In the genomic region with DNA sequence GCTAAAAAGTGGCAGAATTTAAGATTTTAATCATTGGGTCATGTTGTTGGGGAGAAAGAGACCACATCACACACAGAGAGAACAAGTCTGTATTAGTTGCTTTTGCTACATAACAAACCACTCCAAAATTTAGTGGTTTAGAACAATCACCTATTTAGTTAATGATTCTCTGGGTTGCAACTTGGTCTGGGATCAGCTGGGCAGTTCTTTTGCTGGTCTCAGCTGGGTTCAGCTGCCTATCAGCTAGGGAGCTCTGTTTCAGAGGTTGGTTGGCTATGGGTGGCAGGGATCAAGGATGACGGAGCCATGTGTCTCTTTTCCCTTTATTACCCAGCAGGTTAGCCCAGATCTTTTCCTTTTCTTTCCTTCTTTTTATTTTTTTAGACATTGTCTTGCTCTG, we compare ENCODE assay signal across 1 cellular context.
TF ChIP-seq lines count a peak whose summit lies in the region.

No MANE protein-coding gene starts in this region.

TF ChIP-seq in HepG2, 621 proteins besides CTCF, POLR2A, EP300 and RAD21:
- TF ChIP-seq ZNF530 (CRISPR knock-in tag; IDR thresholded peaks at IDR 0.05; ENCODE audit: low read depth), result no peak
- TF ChIP-seq ELF1 (CRISPR knock-in tag; IDR thresholded peaks at IDR 0.05), result peak; percentile 1; the same call in 1 of the 2 replicates
- TF ChIP-seq ZNF331 (CRISPR knock-in tag; IDR thresholded peaks at IDR 0.05), result peak; percentile 65; the same call in 1 of the 2 replicates
- 0 out of 2 replicates have a peak, but pooled peaks have one; percentile 21 for TF ChIP-seq FOXO4 (CRISPR knock-in tag; conservative IDR thresholded peaks at IDR 0.05)
- 0 out of 2 replicates have a peak, but pooled peaks have one; percentile 19 for TF ChIP-seq ZNF12 (CRISPR knock-in tag; IDR thresholded peaks at IDR 0.05)
- TF ChIP-seq, protein P1, sequence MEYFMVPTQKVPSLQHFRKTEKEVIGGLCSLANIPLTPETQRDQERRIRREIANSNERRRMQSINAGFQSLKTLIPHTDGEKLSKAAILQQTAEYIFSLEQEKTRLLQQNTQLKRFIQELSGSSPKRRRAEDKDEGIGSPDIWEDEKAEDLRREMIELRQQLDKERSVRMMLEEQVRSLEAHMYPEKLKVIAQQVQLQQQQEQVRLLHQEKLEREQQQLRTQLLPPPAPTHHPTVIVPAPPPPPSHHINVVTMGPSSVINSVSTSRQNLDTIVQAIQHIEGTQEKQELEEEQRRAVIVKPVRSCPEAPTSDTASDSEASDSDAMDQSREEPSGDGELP (IDR thresholded peaks at IDR 0.05; ENCODE audit: borderline replicate concordance, low read depth), result peak; percentile 73; the same call in 1 of the 2 replicates
- TF ChIP-seq ZMYM2 (CRISPR knock-in tag; IDR thresholded peaks at IDR 0.05), result no peak
- TF ChIP-seq CCDC6 (CRISPR knock-in tag; IDR thresholded peaks at IDR 0.05), result no peak
TF ChIP-seq in HepG2: peak in this region for 5.
